12 cellular contexts compared by ENCODE assay signal in the genomic region with DNA sequence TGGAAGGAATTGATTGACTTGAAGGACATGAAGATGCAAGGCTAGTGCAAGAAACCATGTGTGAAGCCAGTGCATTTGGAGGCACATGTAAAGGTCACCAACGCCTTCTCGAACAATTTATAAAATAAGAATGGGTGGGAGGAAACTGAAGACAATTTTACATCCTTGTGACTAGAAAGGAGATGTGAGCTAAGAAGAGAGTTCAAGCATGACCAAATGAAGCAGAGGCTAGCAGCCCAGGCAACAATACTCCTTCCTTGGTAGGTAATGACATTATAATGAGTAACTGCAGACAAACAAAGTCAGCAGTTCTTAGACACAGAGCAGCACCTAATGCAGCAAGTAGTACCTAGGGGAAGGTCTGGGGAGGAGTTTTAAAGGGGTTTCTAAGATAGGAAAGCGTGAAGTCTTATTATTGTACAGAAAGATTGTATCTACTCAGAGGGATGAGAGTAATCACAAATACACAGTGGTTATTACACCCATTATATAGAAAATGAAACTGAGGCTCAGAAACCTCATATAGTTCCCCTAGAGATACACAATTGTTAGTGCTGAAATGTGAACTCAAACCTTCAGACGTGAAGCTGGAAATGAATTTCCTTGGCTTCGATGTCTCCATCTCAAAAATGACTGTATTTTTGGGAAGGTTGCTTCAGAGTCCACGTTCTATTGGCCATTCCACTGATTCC. TPM values are rescaled to one million over a fixed set of nuclear protein-coding genes. Genes with fewer than 3 reads are reported as not detected.
DNase-seq lines count a peak whose midpoint lies in the region; ATAC-seq and TF ChIP-seq lines count a peak whose summit lies in the region.
"Had no signal": no experiment of that assay in that cellular context is flagged by ENCODE, and none has a peak within 500 bp of the region (broad histone marks: within the 10 kb centered on the region; RNA-seq: fewer than 3 reads in every experiment).

No MANE protein-coding gene starts in this region.

- peak; percentile 53 for ATAC-seq in activated CD8-positive, alpha-beta T cell treated with anti-CD3 and anti-CD28 coated beads for 36 hours
- no peak for ATAC-seq in activated CD8-positive, alpha-beta T cell treated with anti-CD3 and anti-CD28 coated beads, Interleukin-2, amount 10 ng/mL, durations not matched to agents 7 days and 5 days
- ATAC-seq in GM21723 (IDR thresholded peaks at IDR 0.05; ENCODE audit: unreplicated experiment) (peak; percentile 76), HG03439 (IDR thresholded peaks at IDR 0.05; ENCODE audit: unreplicated experiment) (peak; percentile 62), HG02970 (IDR thresholded peaks at IDR 0.05; ENCODE audit: low FRiP score, unreplicated experiment) (no peak)
- peak; percentile 92 for ATAC-seq in stimulated activated memory B cell treated with anti-CD40 and anti-IgM and Interleukin-4, amounts not matched to agents 10 μg/mL and 1 μg/mL and 100 μg/mL, for 72 hours
- ATAC-seq: sciatic nerve had no signal

- intact Hi-C loops in activated CD8-positive, alpha-beta T cell treated with anti-CD3 and anti-CD28 coated beads for 36 hours (cut with micrococcal nuclease): no loop called here
- intact Hi-C loops in CD14-positive monocyte (cut with micrococcal nuclease): no loop called here

- H3K27me3 Mint-ChIP-seq in activated CD8-positive, alpha-beta T cell treated with anti-CD3 and anti-CD28 coated beads for 36 hours: no peaks in the 10 kb centered on the region
- no peaks in the 10 kb centered on the region for H3K27me3 Mint-ChIP-seq in activated CD8-positive, alpha-beta T cell treated with anti-CD3 and anti-CD28 coated beads, Interleukin-2, amount 10 ng/mL, durations not matched to agents 7 days and 5 days (ENCODE audit: low read depth)
- no peaks in the 10 kb centered on the region for H3K27me3 Mint-ChIP-seq in stimulated activated memory B cell treated with anti-CD40 and anti-IgM and Interleukin-4, amounts not matched to agents 10 μg/mL and 1 μg/mL and 100 μg/mL, for 72 hours
- peaks cover 0 to 12% (median 2%) of the 10 kb centered on the region in 3 donors for H3K27me3 Mint-ChIP-seq in CD14-positive monocyte (ENCODE audit: low read depth in 3 of 3)

- H3K36me3 Mint-ChIP-seq in activated CD8-positive, alpha-beta T cell treated with anti-CD3 and anti-CD28 coated beads for 36 hours (ENCODE audit: low read depth): no peaks in the 10 kb centered on the region
- no peaks in the 10 kb centered on the region for H3K36me3 Mint-ChIP-seq in activated CD8-positive, alpha-beta T cell treated with anti-CD3 and anti-CD28 coated beads, Interleukin-2, amount 10 ng/mL, durations not matched to agents 7 days and 5 days (ENCODE audit: low read depth)
- no peaks in the 10 kb centered on the region for H3K36me3 Mint-ChIP-seq in stimulated activated memory B cell treated with anti-CD40 and anti-IgM and Interleukin-4, amounts not matched to agents 10 μg/mL and 1 μg/mL and 100 μg/mL, for 72 hours
- H3K36me3 Mint-ChIP-seq in CD14-positive monocyte: no peaks in the 10 kb centered on the region

- POLR2A ChIA-PET in activated CD8-positive, alpha-beta T cell treated with anti-CD3 and anti-CD28 coated beads for 36 hours (lab: Charles Lee): no interaction called here
- POLR2A ChIA-PET in activated CD8-positive, alpha-beta T cell treated with anti-CD3 and anti-CD28 coated beads, Interleukin-2, amount 10 ng/mL, durations not matched to agents 7 days and 5 days (lab: Charles Lee): no interaction called here

- H3K4me1 Mint-ChIP-seq in activated CD8-positive, alpha-beta T cell treated with anti-CD3 and anti-CD28 coated beads for 36 hours (ENCODE audit: low read depth): peaks cover 9% of the 10 kb centered on the region
- peaks cover 5% of the 10 kb centered on the region for H3K4me1 Mint-ChIP-seq in activated CD8-positive, alpha-beta T cell treated with anti-CD3 and anti-CD28 coated beads, Interleukin-2, amount 10 ng/mL, durations not matched to agents 7 days and 5 days (ENCODE audit: low read depth)
- peaks cover 16% of the 10 kb centered on the region for H3K4me1 Mint-ChIP-seq in stimulated activated memory B cell treated with anti-CD40 and anti-IgM and Interleukin-4, amounts not matched to agents 10 μg/mL and 1 μg/mL and 100 μg/mL, for 72 hours
- H3K4me1 Mint-ChIP-seq in CD14-positive monocyte: no peaks in the 10 kb centered on the region

- DNase-seq in activated CD8-positive, alpha-beta T cell treated with anti-CD3 and anti-CD28 coated beads for 36 hours: no peak
- no peak for DNase-seq in activated CD8-positive, alpha-beta T cell treated with anti-CD3 and anti-CD28 coated beads, Interleukin-2, amount 10 ng/mL, durations not matched to agents 7 days and 5 days
- no peak for DNase-seq in CD14-positive monocyte (ENCODE audit: low spot score)
- DNase-seq in central memory CD4-positive, alpha-beta T cell: no peak
- DNase-seq: activated CD8-positive, alpha-beta memory T cell treated with anti-CD3 and anti-CD28 coated beads, Interleukin-2, amount 50 U/mL, for 48 hours; NCI-H524 treated with DMSO at 0.1 percent for 48 hours; SW 1271 had no signal

- H3K9me3 Mint-ChIP-seq in activated CD8-positive, alpha-beta T cell treated with anti-CD3 and anti-CD28 coated beads for 36 hours: no peaks in the 10 kb centered on the region
- no peaks in the 10 kb centered on the region for H3K9me3 Mint-ChIP-seq in activated CD8-positive, alpha-beta T cell treated with anti-CD3 and anti-CD28 coated beads, Interleukin-2, amount 10 ng/mL, durations not matched to agents 7 days and 5 days (ENCODE audit: insufficient read depth)
- peaks cover 2% of the 10 kb centered on the region for H3K9me3 Mint-ChIP-seq in stimulated activated memory B cell treated with anti-CD40 and anti-IgM and Interleukin-4, amounts not matched to agents 10 μg/mL and 1 μg/mL and 100 μg/mL, for 72 hours
- peaks cover 0 to 3% (median 0%) of the 10 kb centered on the region in 7 donors for H3K9me3 Mint-ChIP-seq in CD14-positive monocyte

- TF ChIP-seq CTCF in activated CD8-positive, alpha-beta T cell treated with anti-CD3 and anti-CD28 coated beads for 36 hours (IDR thresholded peaks at IDR 0.05): no peak
- no peak for TF ChIP-seq CTCF in CD14-positive monocyte (IDR thresholded peaks at IDR 0.05)

- H3K4me3 Mint-ChIP-seq in activated CD8-positive, alpha-beta T cell treated with anti-CD3 and anti-CD28 coated beads for 36 hours: no peak overlapping the region
- no peak overlapping the region for H3K4me3 Mint-ChIP-seq in activated CD8-positive, alpha-beta T cell treated with anti-CD3 and anti-CD28 coated beads, Interleukin-2, amount 10 ng/mL, durations not matched to agents 7 days and 5 days
- peak overlapping the region; percentile 42 for H3K4me3 Mint-ChIP-seq in stimulated activated memory B cell treated with anti-CD40 and anti-IgM and Interleukin-4, amounts not matched to agents 10 μg/mL and 1 μg/mL and 100 μg/mL, for 72 hours
- H3K4me3 Mint-ChIP-seq in CD14-positive monocyte: no peak overlapping the region

- no peak overlapping the region for H3K27ac Mint-ChIP-seq in activated CD8-positive, alpha-beta T cell treated with anti-CD3 and anti-CD28 coated beads for 36 hours
- H3K27ac Mint-ChIP-seq in activated CD8-positive, alpha-beta T cell treated with anti-CD3 and anti-CD28 coated beads, Interleukin-2, amount 10 ng/mL, durations not matched to agents 7 days and 5 days: no peak overlapping the region
- H3K27ac Mint-ChIP-seq in stimulated activated memory B cell treated with anti-CD40 and anti-IgM and Interleukin-4, amounts not matched to agents 10 μg/mL and 1 μg/mL and 100 μg/mL, for 72 hours: no peak overlapping the region
- no peak overlapping the region for H3K27ac Mint-ChIP-seq in CD14-positive monocyte

- CTCF ChIA-PET in activated CD8-positive, alpha-beta T cell treated with anti-CD3 and anti-CD28 coated beads for 36 hours (lab: Charles Lee): interaction anchor here (0.8 to 1.7 kb wide), 2 partner anchors 224 to 317 kb away, joined by 3 to 6 read pairs; no protein-coding TSS in a partner anchor
- CTCF ChIA-PET in activated CD8-positive, alpha-beta T cell treated with anti-CD3 and anti-CD28 coated beads, Interleukin-2, amount 10 ng/mL, durations not matched to agents 7 days and 5 days (lab: Charles Lee): no interaction called here

RNA-seq across cellular contexts. Expression of gene ATXN3L, which starts 56.1 kb away (rescaled TPM):
- total RNA-seq in activated CD8-positive, alpha-beta T cell treated with anti-CD3 and anti-CD28 coated beads for 36 hours: not detected
- not detected for total RNA-seq in activated CD8-positive, alpha-beta T cell treated with anti-CD3 and anti-CD28 coated beads, Interleukin-2, amount 10 ng/mL, durations not matched to agents 7 days and 5 days
- polyA plus RNA-seq in CD14-positive monocyte: not detected
- total RNA-seq: sciatic nerve had no signal

Comparison
In these comparisons a context has a peak if more than half of its experiments do, and no peak if none do; other contexts are left out.
1. ATAC-seq: peak in activated CD8-positive, alpha-beta T cell treated with anti-CD3 and anti-CD28 coated beads for 36 hours (single experiment), GM21723 (single experiment), HG03439 (single experiment) and stimulated activated memory B cell treated with anti-CD40 and anti-IgM and Interleukin-4, amounts not matched to agents 10 μg/mL and 1 μg/mL and 100 μg/mL, for 72 hours (single experiment); none in activated CD8-positive, alpha-beta T cell treated with anti-CD3 and anti-CD28 coated beads, Interleukin-2, amount 10 ng/mL, durations not matched to agents 7 days and 5 days (single experiment) and HG02970 (single experiment).